ENCODE assay signal across 9 cellular contexts in the genomic region with DNA sequence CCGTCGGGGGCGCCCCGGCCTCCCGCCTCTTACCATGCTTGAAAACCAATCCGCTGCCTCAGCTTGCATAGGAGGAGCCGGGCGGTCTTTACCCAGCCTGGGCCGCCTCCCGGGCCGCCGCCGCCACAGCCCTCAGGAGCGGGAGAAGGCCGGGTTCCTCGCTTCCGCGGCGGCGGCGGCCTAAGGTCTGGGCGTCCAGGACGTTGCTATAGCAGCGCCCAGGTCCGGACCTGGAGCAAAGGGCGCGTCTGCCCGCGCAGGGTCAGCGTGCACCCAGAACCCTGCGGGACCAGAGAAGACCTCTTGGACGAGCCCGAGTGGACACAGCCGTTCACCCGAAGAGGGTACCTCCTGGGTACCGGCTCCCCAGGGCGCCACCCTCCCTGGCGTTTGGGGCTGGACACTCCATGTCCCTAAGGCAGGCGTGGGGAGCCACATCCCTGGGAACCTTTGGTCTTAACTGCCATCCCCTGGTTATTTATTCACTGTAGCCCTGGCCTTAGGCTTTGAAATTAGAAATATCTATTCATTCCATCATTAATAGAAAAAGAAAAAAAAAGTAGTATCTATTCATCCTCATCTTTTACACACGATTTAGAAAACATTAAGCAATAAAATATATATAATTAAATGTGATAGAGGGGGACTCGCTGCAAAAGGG. TPM values are rescaled to one million over a fixed set of nuclear protein-coding genes. Genes with fewer than 3 reads are reported as not detected.
DNase-seq lines count a peak whose midpoint lies in the region; ATAC-seq and TF ChIP-seq lines count a peak whose summit lies in the region.
"Had no signal": no experiment of that assay in that cellular context is flagged by ENCODE, and none has a peak within 500 bp of the region (broad histone marks: within the 10 kb centered on the region; RNA-seq: fewer than 3 reads in every experiment).

No MANE protein-coding gene starts in this region.

- peaks cover 33% of the 10 kb centered on the region for H3K27me3 ChIP-seq in suprapubic skin

- no peak overlapping the region for H3K4me3 Mint-ChIP-seq in activated naive CD4-positive, alpha-beta T cell treated with anti-CD3 and anti-CD28 coated beads, Interleukin-2, amount 10 ng/mL, durations not matched to agents 7 days and 5 days

- H3K4me1 ChIP-seq in suprapubic skin = peaks cover 29% of the 10 kb centered on the region

- H3K9me3 ChIP-seq in suprapubic skin = no peaks in the 10 kb centered on the region

- H3K9me3 Mint-ChIP-seq in activated naive CD4-positive, alpha-beta T cell treated with anti-CD3 and anti-CD28 coated beads, Interleukin-2, amount 10 ng/mL, durations not matched to agents 7 days and 5 days = no peaks in the 10 kb centered on the region

- H3K36me3 ChIP-seq in suprapubic skin = no peaks in the 10 kb centered on the region

- WGBS in suprapubic skin = 30% methylated on average over 10 of the region's 41 CpGs

- CTCF ChIA-PET in activated naive CD4-positive, alpha-beta T cell treated with anti-CD3 and anti-CD28 coated beads, Interleukin-2, amount 10 ng/mL, durations not matched to agents 7 days and 5 days (lab: Charles Lee) = interaction anchor here (1.3 kb wide), 1 partner anchor 19 kb away, joined by 4 read pairs; no protein-coding TSS in a partner anchor

- no peak for ATAC-seq in HG03520 (IDR thresholded peaks at IDR 0.05; ENCODE audit: unreplicated experiment)

- no peak for TF ChIP-seq EP300 in suprapubic skin (IDR thresholded peaks at IDR 0.05)

- no peaks in the 10 kb centered on the region for H3K36me3 Mint-ChIP-seq in activated naive CD4-positive, alpha-beta T cell treated with anti-CD3 and anti-CD28 coated beads, Interleukin-2, amount 10 ng/mL, durations not matched to agents 7 days and 5 days

- no peak for TF ChIP-seq POLR2A in suprapubic skin (IDR thresholded peaks at IDR 0.05)

- H3K4me1 Mint-ChIP-seq in activated naive CD4-positive, alpha-beta T cell treated with anti-CD3 and anti-CD28 coated beads, Interleukin-2, amount 10 ng/mL, durations not matched to agents 7 days and 5 days = peaks cover 17% of the 10 kb centered on the region

- H3K27me3 Mint-ChIP-seq in activated naive CD4-positive, alpha-beta T cell treated with anti-CD3 and anti-CD28 coated beads, Interleukin-2, amount 10 ng/mL, durations not matched to agents 7 days and 5 days = peaks cover 64% of the 10 kb centered on the region

- no peak for TF ChIP-seq CTCF in suprapubic skin (IDR thresholded peaks at IDR 0.05)

- peak; percentile 26 for DNase-seq in HuH-7 (ENCODE audit: low spot score)
- peak; percentile 18 for DNase-seq in cerebellar cortex (ENCODE audit: low spot score)
- DNase-seq in kidney glomerular epithelial cell (lab: John Stamatoyannopoulos, UW) = peak; percentile 11
- DNase-seq in suprapubic skin (ENCODE audit: low spot score in 2 of 2) = no peak
- no peak for DNase-seq in activated naive CD4-positive, alpha-beta T cell treated with anti-CD3 and anti-CD28 coated beads, Interleukin-2, amount 10 ng/mL, durations not matched to agents 7 days and 5 days
- DNase-seq in NCI-H2081 treated with DMSO at 0.1 percent for 48 hours (lab: John Stamatoyannopoulos, UW) = no peak
- no peak for DNase-seq in 8988T

- peak overlapping the region; percentile 40 for H3K4me3 ChIP-seq in suprapubic skin

- no peak overlapping the region for H3K27ac Mint-ChIP-seq in activated naive CD4-positive, alpha-beta T cell treated with anti-CD3 and anti-CD28 coated beads, Interleukin-2, amount 10 ng/mL, durations not matched to agents 7 days and 5 days

- no peak overlapping the region for H3K27ac ChIP-seq in suprapubic skin
- H3K27ac ChIP-seq: KMS-11 had no signal

RNA-seq across cellular contexts. Expression of a gene that starts 2.4 kb away (rescaled TPM):
- total RNA-seq in suprapubic skin = 1 to 10 TPM; 1.5 to 4.8 (median 3.4) TPM

RNA-seq across cellular contexts. Expression of a gene that starts 34.8 kb away (rescaled TPM):
- total RNA-seq in suprapubic skin = 10 to 100 TPM; 27.1 to 33.5 (median 30.7) TPM

Comparison
In these comparisons a context has a peak if more than half of its experiments do, and no peak if none do; other contexts are left out.
1. DNase-seq: peak in HuH-7 (single experiment), cerebellar cortex (single experiment) and kidney glomerular epithelial cell (single experiment); none in suprapubic skin (0 of 2), activated naive CD4-positive, alpha-beta T cell treated with anti-CD3 and anti-CD28 coated beads, Interleukin-2, amount 10 ng/mL, durations not matched to agents 7 days and 5 days (single experiment), NCI-H2081 treated with DMSO at 0.1 percent for 48 hours (single experiment) and 8988T (single experiment).